ENCODE assay signal across 8 cellular contexts in the genomic region with DNA sequence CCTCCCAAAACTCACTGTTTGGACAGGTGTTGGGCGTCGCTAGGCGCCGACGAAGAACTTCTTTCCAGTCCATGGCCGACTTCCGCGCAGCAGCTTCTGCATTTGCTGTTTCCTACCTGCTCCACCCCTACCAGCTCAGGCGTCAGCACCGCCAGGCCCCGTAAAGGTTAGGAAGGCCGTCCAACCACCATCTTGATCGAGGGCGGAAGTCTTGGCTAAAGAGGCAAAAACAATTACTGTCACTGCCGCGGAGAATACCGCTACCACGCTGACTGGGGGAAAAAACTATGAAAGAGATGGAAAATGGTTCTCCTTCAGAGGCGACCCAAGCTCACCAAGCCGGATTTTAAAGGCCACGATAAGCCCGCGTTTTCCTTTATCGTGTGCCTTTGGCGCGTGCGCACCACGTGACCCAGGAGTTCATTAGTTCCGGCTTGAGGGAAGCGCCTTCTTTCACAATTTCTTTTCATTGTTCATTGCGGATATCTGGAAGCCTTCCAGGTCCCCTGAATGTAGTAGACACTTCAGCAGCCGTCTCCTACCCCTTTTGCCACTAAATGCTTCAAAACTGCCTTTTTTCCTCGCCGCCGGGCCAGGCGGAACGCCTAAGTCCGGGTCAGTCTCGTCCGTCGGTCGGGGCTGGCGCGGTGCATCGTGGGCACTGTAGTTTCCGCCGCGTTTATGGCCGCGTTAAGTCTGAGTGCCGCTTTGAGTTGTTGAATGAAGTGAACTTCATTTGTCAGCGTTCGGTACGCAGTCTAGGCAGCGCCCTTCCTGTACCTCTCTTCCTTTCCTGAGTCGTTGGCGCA. TPM values are rescaled to one million over a fixed set of nuclear protein-coding genes. Genes with fewer than 3 reads are reported as not detected.
A peak's percentile ranks its signal among the peaks of the same experiment; 100 is the strongest.
DNase-seq lines count a peak whose midpoint lies in the region; ATAC-seq, FAIRE-seq and TF ChIP-seq lines count a peak whose summit lies in the region.

Gene PPP2R3C (minus strand): TSS at position 104 of the 809 bp plus-strand sequence. CDS start 31 bp downstream, at position 73.
Gene PRORP (plus strand): TSS at position 666 of the 809 bp plus-strand sequence. CDS start 694 bp downstream, outside the sequence.

- peaks cover 24% of the 10 kb centered on the region for H3K79me2 ChIP-seq in smooth muscle cell (ENCODE audit: low read depth)

- H3K27ac ChIP-seq in smooth muscle cell (ENCODE audit: low read depth), result peak within 1 kb of the TSS; percentile 93

- H3F3A ChIP-seq in smooth muscle cell (ENCODE audit: low read depth), result no peaks in the 10 kb centered on the region

- POLR2A ChIA-PET in AG04449 (lab: Yijun Ruan, JAX), result interaction anchor here (0.6 to 1.3 kb wide), 6 partner anchors 8 to 472 kb away, joined by 3 to 6 read pairs (median 3); partner anchors contain the start of gene FAM177A1

- peak within 1 kb of the TSS; percentile 88 for H2AFZ ChIP-seq in smooth muscle cell (ENCODE audit: low read depth)

- H3K36me3 ChIP-seq in bronchial epithelial cell (ENCODE audit: control insufficient read depth, insufficient read depth, low read length) (peaks cover 1% of the 10 kb centered on the region), smooth muscle cell (ENCODE audit: low read depth) (no peaks in the 10 kb centered on the region)

- CTCF ChIA-PET in AG04449 (lab: Yijun Ruan, JAX), result interaction anchor here (0.9 to 4.3 kb wide), 5 partner anchors 18 to 449 kb away, joined by 3 to 30 read pairs (median 3); no protein-coding TSS in a partner anchor

- no peak for TF ChIP-seq CTCF in AG04449 (IDR thresholded peaks at IDR 0.05; ENCODE audit: insufficient read depth, low read length, missing control alignments)
- TF ChIP-seq CTCF in WI38 (IDR thresholded peaks at IDR 0.05; ENCODE audit: low read depth, low read length), result no peak
- no peak for TF ChIP-seq CTCF in bronchial epithelial cell (IDR thresholded peaks at IDR 0.05; ENCODE audit: insufficient read depth, low read length, severe bottlenecking)
- TF ChIP-seq CTCF in smooth muscle cell (IDR thresholded peaks at IDR 0.05; ENCODE audit: borderline replicate concordance, insufficient read depth, poor library complexity, severe bottlenecking), result no peak

- peak; percentile 59 for DNase-seq in AG04449 (ENCODE audit: low read depth, low spot score)
- DNase-seq in NCI-H2227 treated with DMSO at 0.1 percent for 48 hours (lab: John Stamatoyannopoulos, UW), result peak; percentile 96
- peak; percentile 96 for DNase-seq in bronchial epithelial cell (ENCODE audit: low read depth)
- DNase-seq in iPS-NIHi7 (ENCODE audit: extremely low spot score), result peak; percentile 94
- DNase-seq in smooth muscle cell (lab: John Stamatoyannopoulos, UW; ENCODE audit: unreplicated experiment), result peak; percentile 83

- H3K27me3 ChIP-seq in bronchial epithelial cell (ENCODE audit: control insufficient read depth, insufficient read depth, low read length), result no peaks in the 10 kb centered on the region
- H3K27me3 ChIP-seq in smooth muscle cell (ENCODE audit: low read depth), result no peaks in the 10 kb centered on the region

- no peaks in the 10 kb centered on the region for H3K9me3 ChIP-seq in smooth muscle cell (replicated peaks; ENCODE audit: low read depth)

- H3K9ac ChIP-seq in smooth muscle cell (ENCODE audit: low read depth), result peak within 1 kb of the TSS; percentile 91

- under 1% methylated on average over 57 of the region's 57 CpGs for WGBS in smooth muscle cell (ENCODE audit: low lambda C conversion rate)

- peak within 1 kb of the TSS; percentile 85 for H3K4me2 ChIP-seq in smooth muscle cell

- ATAC-seq in GM18907 (IDR thresholded peaks at IDR 0.05; ENCODE audit: unreplicated experiment) (peak; percentile 87), HG03159 (IDR thresholded peaks at IDR 0.05; ENCODE audit: unreplicated experiment) (peak; percentile 79)

- no peaks in the 10 kb centered on the region for H4K20me1 ChIP-seq in smooth muscle cell (ENCODE audit: low read depth)

- peaks cover 15% of the 10 kb centered on the region for H3K4me1 ChIP-seq in smooth muscle cell (ENCODE audit: low read depth)

- no peak for FAIRE-seq in bronchial epithelial cell (lab: Jason Lieb, UNC)

- H3K4me3 ChIP-seq in AG04449 (ENCODE audit: low read depth, low read length) (peak within 1 kb of the TSS; percentile 97), WI38 (ENCODE audit: low read depth, low read length) (peak within 1 kb of the TSS; percentile 68), bronchial epithelial cell (ENCODE audit: low read depth, low read length) (peak within 1 kb of the TSS; percentile 75), smooth muscle cell (peak within 1 kb of the TSS; percentile 68)

RNA-seq across cellular contexts. Expression of gene PPP2R3C, which starts in this region (rescaled TPM):
- total RNA-seq in bronchial epithelial cell (12.2 and 15.0 TPM in 2 replicates), smooth muscle cell (35.6 and 36.3 TPM in 2 replicates)
- 32.3 and 38.4 TPM in 2 replicates for polyA plus RNA-seq in smooth muscle cell

RNA-seq across cellular contexts. Expression of gene PRORP, which starts in this region (rescaled TPM):
- 21.6 and 24.5 TPM in 2 replicates for total RNA-seq in bronchial epithelial cell
- 29.1 and 31.3 TPM in 2 replicates for total RNA-seq in smooth muscle cell
- 17.6 and 21.1 TPM in 2 replicates for polyA plus RNA-seq in smooth muscle cell

Comparison
In these comparisons a context has a peak if more than half of its experiments do, and no peak if none do; other contexts are left out.
1. Peak in every context shown above with its lines: DNase-seq, ATAC-seq, H3K4me3 ChIP-seq and H3K27ac ChIP-seq.